ENCODE assay signal across 13 cellular contexts in the genomic region with DNA sequence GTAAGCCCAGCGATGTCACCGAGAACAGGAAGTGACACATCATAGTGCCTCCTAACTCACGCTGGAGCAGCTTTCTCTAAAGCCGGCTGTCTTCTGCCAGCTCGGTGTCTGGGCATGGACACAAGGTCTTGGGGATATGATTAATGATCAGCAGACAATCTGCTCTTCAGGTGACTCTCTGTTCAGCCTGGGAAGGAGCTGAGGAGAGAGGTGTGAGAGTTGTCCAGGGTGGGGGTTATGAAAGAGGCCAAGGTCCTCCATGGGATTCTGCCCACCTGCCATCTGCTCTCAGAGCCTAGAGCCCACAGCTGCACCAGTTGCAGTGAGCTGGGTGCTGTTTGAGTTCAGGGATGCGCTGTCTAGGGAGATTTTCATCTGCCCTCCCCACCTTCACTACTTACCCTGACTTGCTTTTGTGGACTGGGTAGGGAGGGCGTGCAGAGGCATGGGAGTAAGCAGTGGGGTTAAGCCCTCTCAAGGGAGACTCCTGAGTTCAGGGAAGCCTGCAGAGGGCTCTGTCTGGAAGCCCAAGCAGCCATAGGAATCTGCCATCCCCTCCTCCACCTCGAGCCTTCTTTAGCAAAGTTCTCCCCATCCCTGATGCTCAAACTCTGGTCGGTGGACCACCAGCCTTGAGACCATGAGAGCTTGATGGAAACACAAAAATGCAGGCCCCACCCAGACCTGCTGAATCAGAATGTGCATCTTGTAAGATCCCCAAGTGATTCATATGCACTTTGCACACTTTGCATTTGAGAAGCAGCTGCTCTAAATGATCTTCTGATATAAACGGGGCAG.
DNase-seq lines count a peak whose midpoint lies in the region; ATAC-seq and TF ChIP-seq lines count a peak whose summit lies in the region.
"Had no signal": no experiment of that assay in that cellular context is flagged by ENCODE, and none has a peak within 500 bp of the region (broad histone marks: within the 10 kb centered on the region; RNA-seq: fewer than 3 reads in every experiment).

No MANE protein-coding gene starts in this region.

- H3K9me3 Mint-ChIP-seq in CD8-positive, alpha-beta T cell, result peaks cover 2% of the 10 kb centered on the region

- H3K4me1 ChIP-seq in mesodermal cell (ENCODE audit: control insufficient read depth, insufficient read depth, low read length, poor library complexity, severe bottlenecking), result peaks cover 28% of the 10 kb centered on the region
- no peaks in the 10 kb centered on the region for H3K4me1 ChIP-seq in CD8-positive, alpha-beta T cell (ENCODE audit: insufficient read depth, low read length)

- no peaks in the 10 kb centered on the region for H3K27me3 ChIP-seq in CD8-positive, alpha-beta T cell (ENCODE audit: insufficient read depth, low read length)

- no peak for TF ChIP-seq CTCF in cardiac fibroblast (IDR thresholded peaks at IDR 0.05; ENCODE audit: low read depth, low read length)
- TF ChIP-seq CTCF in CD8-positive, alpha-beta T cell (IDR thresholded peaks at IDR 0.05), result no peak

- no peaks in the 10 kb centered on the region for H3K27me3 Mint-ChIP-seq in CD8-positive, alpha-beta T cell (ENCODE audit: low read depth)
- H3K27me3 Mint-ChIP-seq: activated T-cell treated with anti-CD3 and anti-CD28 coated beads, Interleukin-2, amount 50 U/mL, for 24 hours had no signal

- CTCF ChIA-PET in CD8-positive, alpha-beta T cell (lab: Charles Lee), result no interaction called here

- H3K9me3 ChIP-seq in mesodermal cell (ENCODE audit: control insufficient read depth, low read length), result peaks cover 6% of the 10 kb centered on the region
- no peaks in the 10 kb centered on the region for H3K9me3 ChIP-seq in CD8-positive, alpha-beta T cell (ENCODE audit: low read length)

- H3K4me3 Mint-ChIP-seq in CD8-positive, alpha-beta T cell, result no peak overlapping the region
- H3K4me3 Mint-ChIP-seq: activated T-cell treated with anti-CD3 and anti-CD28 coated beads, Interleukin-2, amount 50 U/mL, for 24 hours had no signal

- no peak overlapping the region for H3K27ac Mint-ChIP-seq in CD8-positive, alpha-beta T cell
- H3K27ac Mint-ChIP-seq: activated T-cell treated with anti-CD3 and anti-CD28 coated beads, Interleukin-2, amount 50 U/mL, for 24 hours had no signal

- intact Hi-C loops in CD8-positive, alpha-beta T cell (cut with DNase I, micrococcal nuclease), result no loop called here

- POLR2A ChIA-PET in CD8-positive, alpha-beta T cell (lab: Charles Lee), result no interaction called here

- DNase-seq in ELR (ENCODE audit: low read depth) (peak; percentile 87), NCI-H226 (peak; percentile 9), cardiac fibroblast (ENCODE audit: low read depth in 2 of 2) (peak; percentile 67 to 85), UCSD-AML1 (lab: John Stamatoyannopoulos, UW; ENCODE audit: unreplicated experiment) (no peak), middle frontal gyrus (ENCODE audit: extremely low spot score, low spot score) (no peak)
- DNase-seq in CD8-positive, alpha-beta T cell, result no peak
- DNase-seq: activated T-cell treated with anti-CD3 and anti-CD28 coated beads, Interleukin-2, amount 50 U/mL, for 24 hours; effector CD8-positive, alpha-beta T cell; GF-D8; NCI-H187; stimulated activated naive CD8-positive, alpha-beta T cell treated with anti-CD3 and anti-CD28 coated beads, Interleukin-15, Interleukin-2, amounts not matched to agents 100 U/mL and 50 U/mL, for 24 hours had no signal

- peak overlapping the region; percentile 58 for H3K27ac ChIP-seq in mesodermal cell (ENCODE audit: low read depth, low read length, severe bottlenecking)
- no peak overlapping the region for H3K27ac ChIP-seq in CD8-positive, alpha-beta T cell (ENCODE audit: low read depth, low read length)

- 87 to 90% methylated on average over 8 to 9 of the region's 10 CpGs for WGBS in mesodermal cell (ENCODE audit: insufficient coverage in 2 of 2), 2 experiments

- H3K36me3 Mint-ChIP-seq in CD8-positive, alpha-beta T cell, result no peaks in the 10 kb centered on the region

- H3K36me3 ChIP-seq in mesodermal cell (ENCODE audit: control insufficient read depth, insufficient read depth, low read length), result no peaks in the 10 kb centered on the region
- H3K36me3 ChIP-seq in CD8-positive, alpha-beta T cell (ENCODE audit: insufficient read depth, low read length), result no peaks in the 10 kb centered on the region

- no peak for ATAC-seq in CD8-positive, alpha-beta T cell
- ATAC-seq in HG02759 (IDR thresholded peaks at IDR 0.05; ENCODE audit: unreplicated experiment), result no peak
- ATAC-seq: stimulated activated naive CD8-positive, alpha-beta T cell treated with anti-CD3 and anti-CD28 coated beads, Interleukin-15, Interleukin-2, amounts not matched to agents 100 U/mL and 50 U/mL, for 24 hours had no signal

- H3K4me3 ChIP-seq in cardiac fibroblast (replicated peaks in 1 of 2; ENCODE audit: low read depth in 2 of 2, low read length in 2 of 2) (no peak overlapping the region), mesodermal cell (ENCODE audit: extremely low read depth, insufficient read depth, low read length, poor library complexity, severe bottlenecking) (no peak overlapping the region)
- H3K4me3 ChIP-seq in CD8-positive, alpha-beta T cell (ENCODE audit: low read depth, low read length), result no peak overlapping the region

- H3K4me1 Mint-ChIP-seq in CD8-positive, alpha-beta T cell (ENCODE audit: low read depth), result no peaks in the 10 kb centered on the region

Comparison
In these comparisons a context has a peak if more than half of its experiments do, and no peak if none do; other contexts are left out.
1. DNase-seq: peak in ELR (single experiment), NCI-H226 (single experiment) and cardiac fibroblast (2 of 2); none in CD8-positive, alpha-beta T cell (0 of 7), UCSD-AML1 (single experiment) and middle frontal gyrus (single experiment).